20 cellular contexts compared by ENCODE assay signal in the genomic region with DNA sequence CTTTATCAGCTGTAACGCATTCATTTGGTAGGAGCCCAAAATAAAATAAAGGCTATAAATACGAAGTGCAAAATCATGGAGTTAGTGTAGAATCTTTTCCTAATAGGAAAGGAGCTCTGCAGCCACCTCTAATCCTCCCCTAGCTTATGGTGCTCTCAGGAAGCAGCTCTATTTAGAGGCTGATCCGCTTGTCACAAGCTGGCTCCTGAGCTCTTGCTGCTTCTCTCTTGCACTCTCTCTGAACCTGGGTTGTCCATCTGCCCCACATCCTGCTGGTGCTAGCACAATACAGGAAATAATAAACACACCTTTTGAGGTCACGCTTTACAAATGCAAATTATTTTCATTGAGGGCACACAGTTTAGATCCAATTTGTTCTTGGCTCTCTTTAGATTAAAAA. TPM values are rescaled to one million over a fixed set of nuclear protein-coding genes. Genes with fewer than 3 reads are reported as not detected.
A peak's percentile ranks its signal among the peaks of the same experiment; 100 is the strongest.
DNase-seq lines count a peak whose midpoint lies in the region; ATAC-seq and TF ChIP-seq lines count a peak whose summit lies in the region.
"Had no signal": no experiment of that assay in that cellular context is flagged by ENCODE, and none has a peak within 500 bp of the region (broad histone marks: within the 10 kb centered on the region; RNA-seq: fewer than 3 reads in every experiment).

No MANE protein-coding gene starts in this region.

- TF ChIP-seq POLR2A in uterus (IDR thresholded peaks at IDR 0.05): no peak

- H3K27me3 ChIP-seq in uterus: no peaks in the 10 kb centered on the region
- H3K27me3 ChIP-seq: BE2C, SJCRH30 had no signal

- no peak overlapping the region for H3K4me3 Mint-ChIP-seq in WTC11
- H3K4me3 Mint-ChIP-seq: CD4-positive, alpha-beta T cell; HFFc6 had no signal

- no peaks in the 10 kb centered on the region; the same call in 1 of the 2 replicates for H3K27me3 Mint-ChIP-seq in WTC11 (ENCODE audit: low read depth)

- DNase-seq in DMS153 (lab: John Stamatoyannopoulos, UW) (peak; percentile 25), DMS153 treated with DMSO at 0.1 percent for 48 hours (lab: John Stamatoyannopoulos, UW; ENCODE audit: unreplicated experiment) (no peak), NCI-H524 (lab: John Stamatoyannopoulos, UW) (peak; percentile 87 to 93), WTC11 (ENCODE audit: low spot score) (no peak), uterus (no peak), NCI-H2107 (lab: John Stamatoyannopoulos, UW) (no peak)
- DNase-seq in activated naive CD4-positive, alpha-beta T cell treated with anti-CD3 and anti-CD28 coated beads, Interleukin-2, amount 50 U/mL, for 72 hours (ENCODE audit: low spot score in 2 of 2): no peak
- DNase-seq: BE2C; CD4-positive, alpha-beta T cell; HFFc6; KBM-7; NCI-H1436; NCI-H2171; PC-3; SJCRH30 had no signal

- TF ChIP-seq CTCF in WTC11 (IDR thresholded peaks at IDR 0.05): no peak
- TF ChIP-seq CTCF in uterus (IDR thresholded peaks at IDR 0.05): no peak

- H3K4me1 Mint-ChIP-seq in WTC11: peaks cover 10% of the 10 kb centered on the region

- H3K27ac Mint-ChIP-seq in WTC11: no peak overlapping the region
- H3K27ac Mint-ChIP-seq in activated naive CD4-positive, alpha-beta T cell treated with anti-CD3 and anti-CD28 coated beads, Interleukin-2, amount 50 U/mL, for 72 hours: no peak overlapping the region
- H3K27ac Mint-ChIP-seq: CD4-positive, alpha-beta T cell; HFFc6 had no signal

- POLR2A ChIA-PET in WTC11 (lab: Charles Lee): interaction anchor here (0.5 kb wide), 1 partner anchor 8 kb away, joined by 3 read pairs; no protein-coding TSS in a partner anchor

- H3K4me3 ChIP-seq in uterus: no peak overlapping the region
- H3K4me3 ChIP-seq: SJCRH30 had no signal

- intact Hi-C loops in uterus (cut with DNase I; ENCODE audit: low total_unique reads): no loop called here

- no peaks in the 10 kb centered on the region for H3K9me3 Mint-ChIP-seq in WTC11
- no peaks in the 10 kb centered on the region for H3K9me3 Mint-ChIP-seq in activated naive CD4-positive, alpha-beta T cell treated with anti-CD3 and anti-CD28 coated beads, Interleukin-2, amount 50 U/mL, for 72 hours
- H3K9me3 Mint-ChIP-seq: CD4-positive, alpha-beta T cell; HFFc6 had no signal

- no peaks in the 10 kb centered on the region for H3K9me3 ChIP-seq in uterus
- H3K9me3 ChIP-seq: BE2C, SJCRH30 had no signal

- ATAC-seq in WTC11: peak; percentile 58
- ATAC-seq in activated naive CD4-positive, alpha-beta T cell treated with anti-CD3 and anti-CD28 coated beads, Interleukin-2, amount 50 U/mL, for 72 hours: no peak
- ATAC-seq: PC-3 had no signal

- CTCF ChIA-PET in WTC11 (lab: Charles Lee): interaction anchor here (0.7 to 1.5 kb wide), 3 partner anchors 24 to 631 kb away, joined by 3 to 5 read pairs (median 4); no protein-coding TSS in a partner anchor

- peak overlapping the region; percentile 13 for H3K27ac ChIP-seq in temporal lobe (ENCODE audit: low read depth, low read length)
- H3K27ac ChIP-seq in uterus: no peak overlapping the region
- H3K27ac ChIP-seq: 22Rv1, RWPE1, SJCRH30 had no signal

- H3K36me3 Mint-ChIP-seq in WTC11: no peaks in the 10 kb centered on the region
- no peaks in the 10 kb centered on the region for H3K36me3 Mint-ChIP-seq in activated naive CD4-positive, alpha-beta T cell treated with anti-CD3 and anti-CD28 coated beads, Interleukin-2, amount 50 U/mL, for 72 hours

- no peaks in the 10 kb centered on the region for H3K36me3 ChIP-seq in uterus
- H3K36me3 ChIP-seq: SJCRH30 had no signal

- H3K4me1 ChIP-seq in uterus: no peaks in the 10 kb centered on the region
- H3K4me1 ChIP-seq: SJCRH30 had no signal

TF ChIP-seq in WTC11, 78 proteins besides CTCF, POLR2A, EP300 and RAD21:
- TF ChIP-seq ZNF219 (CRISPR knock-in tag; IDR thresholded peaks at IDR 0.05; ENCODE audit: borderline replicate concordance) (no peak), GABPB1 (CRISPR knock-in tag; IDR thresholded peaks at IDR 0.05) (no peak)

RNA-seq across cellular contexts. Expression of a gene that starts 37.3 kb away (rescaled TPM):
- total RNA-seq in WTC11 (2021): 0.44 TPM in 1 of 3 replicates, not detected in the others
- 0.25 TPM for total RNA-seq in temporal lobe
- total RNA-seq in activated naive CD4-positive, alpha-beta T cell treated with anti-CD3 and anti-CD28 coated beads, Interleukin-2, amount 50 U/mL, for 72 hours: not detected
- total RNA-seq in uterus: not detected
- total RNA-seq: CD4-positive, alpha-beta T cell; Daoy; HFFc6; NCI-H460; PC-3; SJCRH30 had no signal

Comparison
In these comparisons a context has a peak if more than half of its experiments do, and no peak if none do; other contexts are left out.
1. DNase-seq: peak in DMS153 (single experiment) and NCI-H524 (2 of 2); none in DMS153 treated with DMSO at 0.1 percent for 48 hours (single experiment), WTC11 (single experiment), activated naive CD4-positive, alpha-beta T cell treated with anti-CD3 and anti-CD28 coated beads, Interleukin-2, amount 50 U/mL, for 72 hours (0 of 2), uterus (0 of 2) and NCI-H2107 (single experiment).